Comparison of ENCODE assay signal across 15 cellular contexts in genomic region chr12:12909995-12910391, GRCh38. TPM values are rescaled to one million over a fixed set of nuclear protein-coding genes. Genes with fewer than 3 reads are reported as not detected.
DNase-seq lines count a peak whose midpoint lies in the region; ATAC-seq and TF ChIP-seq lines count a peak whose summit lies in the region.
"Had no signal": no experiment of that assay in that cellular context is flagged by ENCODE, and none has a peak within 500 bp of the region (broad histone marks: within the 10 kb centered on the region; RNA-seq: fewer than 3 reads in every experiment).

No MANE protein-coding gene starts in this region.

- intact Hi-C loops in posterior cingulate gyrus (cut with DNase I): loop anchor here (10.0 kb wide), 1 partner anchor 115 kb away; no protein-coding TSS in a partner anchor

- TF ChIP-seq CTCF in fibroblast of mammary gland (conservative IDR thresholded peaks at IDR 0.05; ENCODE audit: control insufficient read depth, insufficient read depth, low read depth, low read length) (no peak), nephron (IDR thresholded peaks at IDR 0.05; ENCODE audit: unreplicated experiment in 3 of 3) (no peak)

- H3K4me3 Mint-ChIP-seq in CD4-positive, CD25-positive, alpha-beta regulatory T cell: no peak overlapping the region
- no peak overlapping the region for H3K4me3 Mint-ChIP-seq in nephron
- H3K4me3 Mint-ChIP-seq in activated T-cell treated with anti-CD3 and anti-CD28 coated beads, Interleukin-2, amount 50 U/mL, for 4 hours: no peak overlapping the region
- H3K4me3 Mint-ChIP-seq: CD14-positive monocyte had no signal

- peaks cover 0 to 19% (median 6%) of the 10 kb centered on the region in 4 donors for H3K4me1 Mint-ChIP-seq in CD4-positive, CD25-positive, alpha-beta regulatory T cell
- peaks cover 38% of the 10 kb centered on the region for H3K4me1 Mint-ChIP-seq in nephron
- H3K4me1 Mint-ChIP-seq in activated T-cell treated with anti-CD3 and anti-CD28 coated beads, Interleukin-2, amount 50 U/mL, for 4 hours (ENCODE audit: low read depth): peaks cover 16% of the 10 kb centered on the region

- H3K9me3 ChIP-seq in CD4-positive, CD25-positive, alpha-beta regulatory T cell (ENCODE audit: control insufficient read depth in 2 of 2, low read length in 2 of 2): no peaks in the 10 kb centered on the region
- H3K9me3 ChIP-seq: adrenal gland, SJSA1 had no signal

- H3K36me3 ChIP-seq in CD4-positive, CD25-positive, alpha-beta regulatory T cell (ENCODE audit: control insufficient read depth, insufficient read depth, low read length): no peaks in the 10 kb centered on the region
- H3K36me3 ChIP-seq: adrenal gland had no signal

- no peak overlapping the region for H3K4me3 ChIP-seq in CD4-positive, CD25-positive, alpha-beta regulatory T cell (ENCODE audit: low read depth, low read length)
- H3K4me3 ChIP-seq in fibroblast of mammary gland (ENCODE audit: control insufficient read depth, low read depth, low read length): no peak overlapping the region
- H3K4me3 ChIP-seq: adrenal gland, SJSA1 had no signal

- H3K27ac Mint-ChIP-seq in CD4-positive, CD25-positive, alpha-beta regulatory T cell: peak overlapping the region; percentile 35 to 52 (median 52)
- peak overlapping the region in 2 of 3 experiments; percentile 0 to 48 for H3K27ac Mint-ChIP-seq in nephron

- H3K9me3 Mint-ChIP-seq in CD4-positive, CD25-positive, alpha-beta regulatory T cell: peaks cover 0 to 2% (median 0%) of the 10 kb centered on the region in 7 donors
- H3K9me3 Mint-ChIP-seq in nephron: no peaks in the 10 kb centered on the region
- no peaks in the 10 kb centered on the region for H3K9me3 Mint-ChIP-seq in activated T-cell treated with anti-CD3 and anti-CD28 coated beads, Interleukin-2, amount 50 U/mL, for 4 hours
- H3K9me3 Mint-ChIP-seq: CD14-positive monocyte had no signal

- no peaks in the 10 kb centered on the region for H3K27me3 ChIP-seq in CD4-positive, CD25-positive, alpha-beta regulatory T cell (ENCODE audit: control insufficient read depth, insufficient read depth, low read length)
- H3K27me3 ChIP-seq: adrenal gland, SJSA1 had no signal

- no peak overlapping the region for H3K27ac ChIP-seq in CD4-positive, CD25-positive, alpha-beta regulatory T cell (ENCODE audit: insufficient read depth, low read length, poor library complexity, severe bottlenecking)
- H3K27ac ChIP-seq: SJSA1 had no signal

- no peaks in the 10 kb centered on the region for H3K4me1 ChIP-seq in CD4-positive, CD25-positive, alpha-beta regulatory T cell (ENCODE audit: control insufficient read depth, insufficient read depth, low read length, poor library complexity, severe bottlenecking)
- H3K4me1 ChIP-seq: SJSA1 had no signal

- no peak for ATAC-seq in CD4-positive, CD25-positive, alpha-beta regulatory T cell (ENCODE audit: low read depth in 2 of 2)
- no peak for ATAC-seq in activated T-cell treated with anti-CD3 and anti-CD28 coated beads, Interleukin-2, amount 50 U/mL, for 4 hours

- no peak for DNase-seq in CD4-positive, CD25-positive, alpha-beta regulatory T cell
- DNase-seq in OCI-M1 (lab: John Stamatoyannopoulos, UW) (peak; percentile 57), fibroblast of mammary gland (ENCODE audit: low read depth) (peak; percentile 58), DMS 273 treated with DMSO at 0.1 percent for 48 hours (lab: John Stamatoyannopoulos, UW) (no peak), posterior cingulate gyrus (no peak), erythroblast (lab: John Stamatoyannopoulos, UW) (no peak)
- no peak for DNase-seq in activated T-cell treated with anti-CD3 and anti-CD28 coated beads, Interleukin-2, amount 50 U/mL, for 4 hours
- DNase-seq: GOT3, occipital lobe had no signal

- no peak for TF ChIP-seq POLR2A in erythroblast (IDR thresholded peaks at IDR 0.05; ENCODE audit: low read length)

- H3K36me3 Mint-ChIP-seq in CD4-positive, CD25-positive, alpha-beta regulatory T cell: no peaks in the 10 kb centered on the region
- H3K36me3 Mint-ChIP-seq in nephron (ENCODE audit: low read depth): no peaks in the 10 kb centered on the region
- no peaks in the 10 kb centered on the region for H3K36me3 Mint-ChIP-seq in activated T-cell treated with anti-CD3 and anti-CD28 coated beads, Interleukin-2, amount 50 U/mL, for 4 hours (ENCODE audit: insufficient read depth)
- H3K36me3 Mint-ChIP-seq: CD14-positive monocyte had no signal

- H3K27me3 Mint-ChIP-seq in CD4-positive, CD25-positive, alpha-beta regulatory T cell: peaks cover 6% of the 10 kb centered on the region
- H3K27me3 Mint-ChIP-seq in nephron (ENCODE audit: low read depth): peaks cover 3% of the 10 kb centered on the region
- H3K27me3 Mint-ChIP-seq in activated T-cell treated with anti-CD3 and anti-CD28 coated beads, Interleukin-2, amount 50 U/mL, for 4 hours (ENCODE audit: low read depth): peaks cover 6% of the 10 kb centered on the region

RNA-seq across cellular contexts. Expression of gene GPRC5A, which starts 18.6 kb away (rescaled TPM):
- 0.20 TPM for total RNA-seq in CD4-positive, CD25-positive, alpha-beta regulatory T cell
- not detected for polyA plus RNA-seq in CD4-positive, CD25-positive, alpha-beta regulatory T cell
- under 1 TPM; 0.30 to 0.86 (median 0.50) TPM for total RNA-seq in activated T-cell treated with anti-CD3 and anti-CD28 coated beads, Interleukin-2, amount 50 U/mL, for 4 hours
- total RNA-seq: activated CD8-positive, alpha-beta memory T cell treated with anti-CD3 and anti-CD28 coated beads for 36 hours had no signal
- polyA plus RNA-seq: CD14-positive monocyte had no signal

RNA-seq across cellular contexts. Expression of gene GPRC5D, which starts 42.0 kb away (rescaled TPM):
- not detected for total RNA-seq in CD4-positive, CD25-positive, alpha-beta regulatory T cell
- polyA plus RNA-seq in CD4-positive, CD25-positive, alpha-beta regulatory T cell: 1 to 10 TPM in 3 of 4 donors, not detected in 1; 1.1 to 1.5 (median 1.3) TPM
- total RNA-seq in activated T-cell treated with anti-CD3 and anti-CD28 coated beads, Interleukin-2, amount 50 U/mL, for 4 hours: not detected
- total RNA-seq: activated CD8-positive, alpha-beta memory T cell treated with anti-CD3 and anti-CD28 coated beads for 36 hours; adrenal gland; NCI-H460; occipital lobe; SJSA1 had no signal
- polyA plus RNA-seq: CD14-positive monocyte had no signal

Comparison
In these comparisons a context has a peak if more than half of its experiments do, and no peak if none do; other contexts are left out.
1. DNase-seq: peak in OCI-M1 (single experiment) and fibroblast of mammary gland (single experiment); none in CD4-positive, CD25-positive, alpha-beta regulatory T cell (0 of 3), DMS 273 treated with DMSO at 0.1 percent for 48 hours (single experiment), posterior cingulate gyrus (0 of 10), activated T-cell treated with anti-CD3 and anti-CD28 coated beads, Interleukin-2, amount 50 U/mL, for 4 hours (single experiment) and erythroblast (0 of 2).